9 cellular contexts compared by ENCODE assay signal in the genomic region with DNA sequence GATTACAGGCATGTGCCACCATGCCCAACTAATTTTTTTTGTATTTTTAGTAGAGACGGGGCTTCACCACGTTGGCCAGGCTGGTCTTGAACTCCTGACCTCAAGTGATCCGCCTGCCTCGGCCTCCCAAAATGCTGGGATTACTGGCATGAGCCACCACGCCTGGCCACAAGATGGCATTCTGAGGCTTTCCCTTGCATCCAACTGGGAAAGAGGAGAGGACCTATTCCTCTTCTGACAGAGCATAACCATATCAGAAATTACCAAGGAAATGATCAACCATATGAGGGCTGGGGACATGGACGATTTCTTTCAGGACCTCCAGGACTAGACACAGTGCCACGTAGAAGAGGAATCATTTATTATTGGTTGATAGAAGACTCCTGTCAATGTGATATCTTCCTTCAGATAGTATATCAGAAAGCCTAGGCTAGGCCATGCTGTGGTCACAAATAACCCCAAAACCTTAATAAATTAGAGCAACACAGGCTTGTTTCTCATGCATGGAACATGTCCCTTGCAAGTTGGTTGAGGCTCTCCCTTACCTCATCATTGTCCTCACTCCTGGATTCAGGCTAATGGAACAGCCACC.
DNase-seq lines count a peak whose midpoint lies in the region; ATAC-seq and TF ChIP-seq lines count a peak whose summit lies in the region.
"Had no signal": no experiment of that assay in that cellular context is flagged by ENCODE, and none has a peak within 500 bp of the region (broad histone marks: within the 10 kb centered on the region; RNA-seq: fewer than 3 reads in every experiment).

No MANE protein-coding gene starts in this region.

- TF ChIP-seq CTCF in WTC11 (IDR thresholded peaks at IDR 0.05) (peak; percentile 46; the same call in 1 of the 2 replicates), hepatocyte (IDR thresholded peaks at IDR 0.05; ENCODE audit: poor library complexity) (peak; percentile 74), uterus (IDR thresholded peaks at IDR 0.05) (peak; percentile 38 to 54 (median 48))

- H3K4me1 ChIP-seq in hepatocyte (ENCODE audit: insufficient read depth) (peaks cover 10% of the 10 kb centered on the region), uterus (no peaks in the 10 kb centered on the region)

- H3K4me2 ChIP-seq in hepatocyte, result no peak overlapping the region

- no peaks in the 10 kb centered on the region for H3K9me2 ChIP-seq in hepatocyte (replicated peaks; ENCODE audit: insufficient read depth)

- H3K4me1 Mint-ChIP-seq in WTC11, result peaks cover 26% of the 10 kb centered on the region

- no peak overlapping the region for H3K4me3 Mint-ChIP-seq in WTC11

- H4K20me1 ChIP-seq in hepatocyte (ENCODE audit: insufficient read depth, poor library complexity, severe bottlenecking), result no peaks in the 10 kb centered on the region

- H3K79me2 ChIP-seq in hepatocyte, result no peaks in the 10 kb centered on the region

- H3K36me3 ChIP-seq in hepatocyte (replicated peaks; ENCODE audit: insufficient read depth, low read depth) (no peaks in the 10 kb centered on the region), uterus (no peaks in the 10 kb centered on the region)

- ATAC-seq in WTC11 (peak; percentile 71), HG03378 (IDR thresholded peaks at IDR 0.05; ENCODE audit: unreplicated experiment) (no peak)
- ATAC-seq: K562 had no signal

- H3K27me3 Mint-ChIP-seq in WTC11 (ENCODE audit: low read depth), result no peaks in the 10 kb centered on the region

- H3K27me3 ChIP-seq in hepatocyte (no peaks in the 10 kb centered on the region), uterus (no peaks in the 10 kb centered on the region)

- H3K4me3 ChIP-seq in hepatocyte (no peak overlapping the region), uterus (no peak overlapping the region)
- H3K4me3 ChIP-seq: K562 had no signal

- H3K9me3 Mint-ChIP-seq in WTC11, result no peaks in the 10 kb centered on the region

- WGBS in hepatocyte (ENCODE audit: low lambda C conversion rate, missing lambda C conversion rate), result 66% methylated on average over 7 of the region's 7 CpGs

- no peak overlapping the region for H2AFZ ChIP-seq in hepatocyte

- H3K9me3 ChIP-seq in hepatocyte (ENCODE audit: low read depth), result no peaks in the 10 kb centered on the region
- H3K9me3 ChIP-seq in uterus, result no peaks in the 10 kb centered on the region

- intact Hi-C loops in uterus (cut with DNase I; ENCODE audit: low total_unique reads), result no loop called here

- no peaks in the 10 kb centered on the region for H3K36me3 Mint-ChIP-seq in WTC11

- POLR2A ChIA-PET in WTC11 (lab: Charles Lee), result no interaction called here

- DNase-seq in NCI-H2227 (lab: John Stamatoyannopoulos, UW; ENCODE audit: unreplicated experiment) (peak; percentile 25), NCI-H2227 treated with DMSO at 0.1 percent for 48 hours (lab: John Stamatoyannopoulos, UW) (no peak), WTC11 (ENCODE audit: low spot score) (peak; percentile 59), hepatocyte (ENCODE audit: low spot score) (peak; percentile 48), uterus (peak; percentile 17 to 21), erythroblast (lab: John Stamatoyannopoulos, UW) (no peak), NCI-H446 treated with DMSO at 0.1 percent for 48 hours (lab: John Stamatoyannopoulos, UW) (no peak)

- CTCF ChIA-PET in WTC11 (lab: Charles Lee), result interaction anchor here (1.0 to 2.7 kb wide), 4 partner anchors 19 to 189 kb away, joined by 3 to 16 read pairs (median 5); no protein-coding TSS in a partner anchor

- H3K27ac ChIP-seq in hepatocyte (no peak overlapping the region), uterus (no peak overlapping the region)

- no peak overlapping the region for H3K27ac Mint-ChIP-seq in WTC11

- no peak for TF ChIP-seq POLR2A in uterus (IDR thresholded peaks at IDR 0.05)
- TF ChIP-seq POLR2A in erythroblast (IDR thresholded peaks at IDR 0.05; ENCODE audit: low read length), result no peak

TF ChIP-seq in WTC11, 78 proteins besides CTCF, POLR2A, EP300 and RAD21:
- TF ChIP-seq, protein P1, sequence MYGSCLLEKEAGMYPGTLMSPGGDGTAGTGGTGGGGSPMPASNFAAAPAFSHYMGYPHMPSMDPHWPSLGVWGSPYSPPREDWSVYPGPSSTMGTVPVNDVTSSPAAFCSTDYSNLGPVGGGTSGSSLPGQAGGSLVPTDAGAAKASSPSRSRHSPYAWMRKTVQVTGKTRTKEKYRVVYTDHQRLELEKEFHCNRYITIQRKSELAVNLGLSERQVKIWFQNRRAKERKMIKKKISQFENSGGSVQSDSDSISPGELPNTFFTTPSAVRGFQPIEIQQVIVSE (CRISPR knock-in tag; IDR thresholded peaks at IDR 0.05; ENCODE audit: borderline replicate concordance), result no peak
- TF ChIP-seq, protein P2, sequence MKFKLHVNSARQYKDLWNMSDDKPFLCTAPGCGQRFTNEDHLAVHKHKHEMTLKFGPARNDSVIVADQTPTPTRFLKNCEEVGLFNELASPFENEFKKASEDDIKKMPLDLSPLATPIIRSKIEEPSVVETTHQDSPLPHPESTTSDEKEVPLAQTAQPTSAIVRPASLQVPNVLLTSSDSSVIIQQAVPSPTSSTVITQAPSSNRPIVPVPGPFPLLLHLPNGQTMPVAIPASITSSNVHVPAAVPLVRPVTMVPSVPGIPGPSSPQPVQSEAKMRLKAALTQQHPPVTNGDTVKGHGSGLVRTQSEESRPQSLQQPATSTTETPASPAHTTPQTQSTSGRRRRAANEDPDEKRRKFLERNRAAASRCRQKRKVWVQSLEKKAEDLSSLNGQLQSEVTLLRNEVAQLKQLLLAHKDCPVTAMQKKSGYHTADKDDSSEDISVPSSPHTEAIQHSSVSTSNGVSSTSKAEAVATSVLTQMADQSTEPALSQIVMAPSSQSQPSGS (CRISPR knock-in tag; IDR thresholded peaks at IDR 0.05; ENCODE audit: borderline replicate concordance, low read depth), result no peak
- no peak for TF ChIP-seq GRHL2 (CRISPR knock-in tag; IDR thresholded peaks at IDR 0.05; ENCODE audit: insufficient replicate concordance, severe bottlenecking)
- no peak for TF ChIP-seq ZNF317 (CRISPR knock-in tag; IDR thresholded peaks at IDR 0.05; ENCODE audit: borderline replicate concordance, low read depth)

Comparison
In these comparisons a context has a peak if more than half of its experiments do, and no peak if none do; other contexts are left out.
1. DNase-seq: peak in NCI-H2227 (single experiment), WTC11 (single experiment), hepatocyte (single experiment) and uterus (2 of 2); none in NCI-H2227 treated with DMSO at 0.1 percent for 48 hours (single experiment), erythroblast (0 of 2) and NCI-H446 treated with DMSO at 0.1 percent for 48 hours (single experiment).
2. Peak in every context shown above with its lines, with median percentiles within 50 percentile points of each other: CTCF ChIP-seq.